Comparison of ENCODE assay signal across 8 cellular contexts in genomic region chr10:13528138-13528874, GRCh38. TPM values are rescaled to one million over a fixed set of nuclear protein-coding genes. Genes with fewer than 3 reads are reported as not detected.
A peak's percentile ranks its signal among the peaks of the same experiment; 100 is the strongest.
DNase-seq lines count a peak whose midpoint lies in the region; ATAC-seq and TF ChIP-seq lines count a peak whose summit lies in the region.

No MANE protein-coding gene starts in this region.

- H3K36me3 ChIP-seq in HAP-1 (replicated peaks) (no peaks in the 10 kb centered on the region), kidney epithelial cell (ENCODE audit: control insufficient read depth, insufficient read depth, low read length) (no peaks in the 10 kb centered on the region), stomach smooth muscle (ENCODE audit: control insufficient read depth in 2 of 2, insufficient read depth in 2 of 2, low read length in 2 of 2) (peaks cover 0 to 4% of the 10 kb centered on the region in 2 donors)

- no peak for ATAC-seq in HG03469 (IDR thresholded peaks at IDR 0.05; ENCODE audit: unreplicated experiment)

- no peaks in the 10 kb centered on the region for H3K9me3 ChIP-seq in HAP-1
- H3K9me3 ChIP-seq in stomach smooth muscle (ENCODE audit: control insufficient read depth in 2 of 2, low read length in 2 of 2): no peaks in the 10 kb centered on the region

- no peaks in the 10 kb centered on the region for H3K36me3 Mint-ChIP-seq in brain

- in situ Hi-C loops in HAP-1 (cut with MboI; ENCODE audit: low sequenced_read_pairs): no loop called here

- H3K4me3 ChIP-seq in HAP-1 (peak overlapping the region; percentile 48), kidney epithelial cell (ENCODE audit: low read depth, low read length) (peak overlapping the region; percentile 71), stomach smooth muscle (ENCODE audit: low read length in 2 of 2) (peak overlapping the region; percentile 75 to 76)

- no peak for TF ChIP-seq CTCF in brain (conservative IDR thresholded peaks at IDR 0.05)
- no peak for TF ChIP-seq CTCF in kidney epithelial cell (IDR thresholded peaks at IDR 0.05; ENCODE audit: insufficient read depth, low read length, poor library complexity, severe bottlenecking)

- H3K27ac Mint-ChIP-seq in brain: peak overlapping the region; percentile 66 to 92 (median 85)

- peaks cover 39% of the 10 kb centered on the region for H3K4me1 Mint-ChIP-seq in brain

- H3K4me1 ChIP-seq in HAP-1 (peaks cover 15% of the 10 kb centered on the region), stomach smooth muscle (ENCODE audit: control insufficient read depth, insufficient read depth, low read length) (peaks cover 7% of the 10 kb centered on the region)

- H3K27me3 Mint-ChIP-seq in brain: peaks cover 12% of the 10 kb centered on the region

- H3K27me3 ChIP-seq in HAP-1 (ENCODE audit: low read depth) (no peaks in the 10 kb centered on the region), kidney epithelial cell (ENCODE audit: control insufficient read depth, insufficient read depth, low read length) (no peaks in the 10 kb centered on the region), stomach smooth muscle (ENCODE audit: control insufficient read depth in 1 of 2, insufficient read depth in 2 of 2, low read length in 2 of 2) (no peaks in the 10 kb centered on the region)

- peaks cover 0 to 3% (median 0%) of the 10 kb centered on the region in 5 experiments for H3K9me3 Mint-ChIP-seq in brain

- H3K27ac ChIP-seq in stomach smooth muscle (ENCODE audit: low read length): peak overlapping the region; percentile 70

- peak overlapping the region; percentile 74 to 78 for H3K9ac ChIP-seq in stomach smooth muscle (ENCODE audit: low read length in 2 of 2)

- DNase-seq in AG08395 (ENCODE audit: low spot score): peak; percentile 34
- peak in 1 of 2 experiments; percentile 42 for DNase-seq in HAP-1 (ENCODE audit: low spot score in 2 of 2)
- DNase-seq in kidney epithelial cell (ENCODE audit: low read depth): no peak
- no peak for DNase-seq in Ammon's horn (ENCODE audit: low spot score)
- no peak for DNase-seq in dedifferentiated amniotic fluid mesenchymal stem cell (ENCODE audit: extremely low spot score)

- peak overlapping the region; percentile 88 to 94 (median 89) for H3K4me3 Mint-ChIP-seq in brain

RNA-seq across cellular contexts. Expression of gene BEND7, which starts 0.5 kb away (rescaled TPM):
- polyA plus RNA-seq in brain (ENCODE audit: insufficient read depth, low read depth, low replicate concordance): 33.2 TPM
- 26.2 and 31.5 TPM in 2 replicates for total RNA-seq in kidney epithelial cell

RNA-seq across cellular contexts. Expression of gene PRPF18, which starts 58.5 kb away (rescaled TPM):
- polyA plus RNA-seq in brain (ENCODE audit: insufficient read depth, low read depth, low replicate concordance): 19.6 TPM
- 28.3 and 29.4 TPM in 2 replicates for total RNA-seq in kidney epithelial cell
